Comparison of ENCODE assay signal across 18 cellular contexts in the genomic region with DNA sequence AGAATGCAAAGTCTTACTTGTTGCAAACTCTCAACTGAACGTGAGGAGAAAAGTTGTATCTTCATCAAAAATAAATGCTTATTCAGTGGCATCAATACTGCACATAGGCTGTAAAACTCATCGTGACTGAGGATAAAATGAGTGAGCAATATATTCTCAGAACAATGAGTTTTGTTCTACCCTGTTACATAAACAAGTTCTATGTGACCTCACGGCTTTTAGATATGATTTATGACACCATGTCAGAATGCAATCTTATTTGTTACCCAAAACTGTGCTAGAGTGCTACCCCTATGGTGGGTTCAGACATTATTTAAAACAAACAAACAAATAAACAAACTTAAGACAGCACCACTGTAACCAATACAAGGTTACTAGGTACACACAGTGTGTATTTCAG. TPM values are rescaled to one million over a fixed set of nuclear protein-coding genes. Genes with fewer than 3 reads are reported as not detected.
DNase-seq lines count a peak whose midpoint lies in the region; ATAC-seq and TF ChIP-seq lines count a peak whose summit lies in the region.
"Had no signal": no experiment of that assay in that cellular context is flagged by ENCODE, and none has a peak within 500 bp of the region (broad histone marks: within the 10 kb centered on the region; RNA-seq: fewer than 3 reads in every experiment).

No MANE protein-coding gene starts in this region.

- in situ Hi-C loops in HAP-1 (cut with MboI; ENCODE audit: low sequenced_read_pairs) = no loop called here

- H3K4me3 ChIP-seq in RWPE2 (ENCODE audit: severe bottlenecking) (no peak overlapping the region), smooth muscle cell (no peak overlapping the region), HAP-1 (no peak overlapping the region)
- H3K4me3 ChIP-seq: sigmoid colon, transverse colon had no signal

- H3K4me2 ChIP-seq in smooth muscle cell = no peak overlapping the region

- peak overlapping the region; percentile 96 for H3K27ac Mint-ChIP-seq in activated CD8-positive, alpha-beta T cell treated with anti-CD3 and anti-CD28 coated beads for 36 hours
- no peak overlapping the region for H3K27ac Mint-ChIP-seq in activated CD8-positive, alpha-beta T cell treated with anti-CD3 and anti-CD28 coated beads, Interleukin-2, amount 10 ng/mL, durations not matched to agents 7 days and 5 days
- peak overlapping the region; percentile 72 to 97 for H3K27ac Mint-ChIP-seq in effector memory CD8-positive, alpha-beta T cell

- H3K4me1 ChIP-seq in RWPE2 (ENCODE audit: insufficient read depth, poor library complexity, severe bottlenecking) (peaks cover 19% of the 10 kb centered on the region), smooth muscle cell (ENCODE audit: low read depth) (no peaks in the 10 kb centered on the region), HAP-1 (no peaks in the 10 kb centered on the region)

- POLR2A ChIA-PET in activated CD8-positive, alpha-beta T cell treated with anti-CD3 and anti-CD28 coated beads for 36 hours (lab: Charles Lee) = interaction anchor here (0.9 to 3.5 kb wide), 3 partner anchors 11 to 55 kb away, joined by 3 to 14 read pairs (median 3); no protein-coding TSS in a partner anchor
- POLR2A ChIA-PET in activated CD8-positive, alpha-beta T cell treated with anti-CD3 and anti-CD28 coated beads, Interleukin-2, amount 10 ng/mL, durations not matched to agents 7 days and 5 days (lab: Charles Lee) = no interaction called here
- POLR2A ChIA-PET in GM10248 (lab: Yijun Ruan, JAX) = no interaction called here

- no peak overlapping the region for H3K4me3 Mint-ChIP-seq in activated CD8-positive, alpha-beta T cell treated with anti-CD3 and anti-CD28 coated beads for 36 hours
- H3K4me3 Mint-ChIP-seq in activated CD8-positive, alpha-beta T cell treated with anti-CD3 and anti-CD28 coated beads, Interleukin-2, amount 10 ng/mL, durations not matched to agents 7 days and 5 days = no peak overlapping the region
- H3K4me3 Mint-ChIP-seq in effector memory CD8-positive, alpha-beta T cell = no peak overlapping the region

- CTCF ChIA-PET in activated CD8-positive, alpha-beta T cell treated with anti-CD3 and anti-CD28 coated beads for 36 hours (lab: Charles Lee) = interaction anchor here (1.4 kb wide), 1 partner anchor 9 kb away, joined by 4 read pairs; no protein-coding TSS in a partner anchor
- CTCF ChIA-PET in activated CD8-positive, alpha-beta T cell treated with anti-CD3 and anti-CD28 coated beads, Interleukin-2, amount 10 ng/mL, durations not matched to agents 7 days and 5 days (lab: Charles Lee) = no interaction called here
- CTCF ChIA-PET in GM10248 (lab: Yijun Ruan, JAX) = interaction anchor here (0.9 kb wide), 1 partner anchor 20 kb away, joined by 4 read pairs; no protein-coding TSS in a partner anchor

- H3K9me3 ChIP-seq in RWPE2 (ENCODE audit: severe bottlenecking) = no peaks in the 10 kb centered on the region
- no peaks in the 10 kb centered on the region for H3K9me3 ChIP-seq in smooth muscle cell (replicated peaks; ENCODE audit: low read depth)
- no peaks in the 10 kb centered on the region; the same call in 1 of the 2 replicates for H3K9me3 ChIP-seq in HAP-1
- H3K9me3 ChIP-seq: sigmoid colon, transverse colon had no signal

- H3K27ac ChIP-seq in RWPE2 (ENCODE audit: poor library complexity, severe bottlenecking) (peak overlapping the region; percentile 69), smooth muscle cell (ENCODE audit: low read depth) (peak overlapping the region; percentile 44)

- peaks cover 47% of the 10 kb centered on the region for H3K79me2 ChIP-seq in smooth muscle cell (ENCODE audit: low read depth)

- no peak overlapping the region for H3K9ac ChIP-seq in smooth muscle cell (ENCODE audit: low read depth)

- H3K27me3 ChIP-seq in RWPE2 (ENCODE audit: insufficient read depth, poor library complexity, severe bottlenecking) (no peaks in the 10 kb centered on the region), smooth muscle cell (ENCODE audit: low read depth) (no peaks in the 10 kb centered on the region), HAP-1 (ENCODE audit: low read depth) (no peaks in the 10 kb centered on the region)
- H3K27me3 ChIP-seq: sigmoid colon, transverse colon had no signal

- TF ChIP-seq CTCF in activated CD8-positive, alpha-beta T cell treated with anti-CD3 and anti-CD28 coated beads for 36 hours (IDR thresholded peaks at IDR 0.05) = no peak
- no peak for TF ChIP-seq CTCF in RWPE2 (IDR thresholded peaks at IDR 0.05; ENCODE audit: poor library complexity, severe bottlenecking)
- no peak for TF ChIP-seq CTCF in smooth muscle cell (IDR thresholded peaks at IDR 0.05; ENCODE audit: borderline replicate concordance, insufficient read depth, poor library complexity, severe bottlenecking)
- no peak for TF ChIP-seq CTCF in GM10248 (IDR thresholded peaks at IDR 0.05; ENCODE audit: control extremely low read depth, extremely low read depth, low read depth, missing control alignments)

- no peak for ATAC-seq in activated CD8-positive, alpha-beta T cell treated with anti-CD3 and anti-CD28 coated beads for 36 hours
- no peak for ATAC-seq in activated CD8-positive, alpha-beta T cell treated with anti-CD3 and anti-CD28 coated beads, Interleukin-2, amount 10 ng/mL, durations not matched to agents 7 days and 5 days
- ATAC-seq in RWPE2 (ENCODE audit: low read depth) = no peak
- ATAC-seq in effector memory CD8-positive, alpha-beta T cell (replicated peaks) = no peak
- ATAC-seq in HG03097 (IDR thresholded peaks at IDR 0.05; ENCODE audit: low FRiP score, unreplicated experiment) = no peak
- ATAC-seq: SK-N-SH treated with all-trans-retinoic acid at 6 μM for 48 hours had no signal

- H3K36me3 Mint-ChIP-seq in activated CD8-positive, alpha-beta T cell treated with anti-CD3 and anti-CD28 coated beads for 36 hours (ENCODE audit: low read depth) = peaks cover 41% of the 10 kb centered on the region
- peaks cover 29% of the 10 kb centered on the region for H3K36me3 Mint-ChIP-seq in activated CD8-positive, alpha-beta T cell treated with anti-CD3 and anti-CD28 coated beads, Interleukin-2, amount 10 ng/mL, durations not matched to agents 7 days and 5 days (ENCODE audit: low read depth)
- H3K36me3 Mint-ChIP-seq in effector memory CD8-positive, alpha-beta T cell (ENCODE audit: insufficient read depth) = peaks cover 44% of the 10 kb centered on the region

- peaks cover 7% of the 10 kb centered on the region for H3K9me3 Mint-ChIP-seq in activated CD8-positive, alpha-beta T cell treated with anti-CD3 and anti-CD28 coated beads for 36 hours
- H3K9me3 Mint-ChIP-seq in activated CD8-positive, alpha-beta T cell treated with anti-CD3 and anti-CD28 coated beads, Interleukin-2, amount 10 ng/mL, durations not matched to agents 7 days and 5 days (ENCODE audit: insufficient read depth) = no peaks in the 10 kb centered on the region
- no peaks in the 10 kb centered on the region for H3K9me3 Mint-ChIP-seq in effector memory CD8-positive, alpha-beta T cell

- H2AFZ ChIP-seq in smooth muscle cell (ENCODE audit: low read depth) = no peak overlapping the region

- no peaks in the 10 kb centered on the region for H3K27me3 Mint-ChIP-seq in activated CD8-positive, alpha-beta T cell treated with anti-CD3 and anti-CD28 coated beads for 36 hours
- no peaks in the 10 kb centered on the region for H3K27me3 Mint-ChIP-seq in activated CD8-positive, alpha-beta T cell treated with anti-CD3 and anti-CD28 coated beads, Interleukin-2, amount 10 ng/mL, durations not matched to agents 7 days and 5 days (ENCODE audit: low read depth)
- H3K27me3 Mint-ChIP-seq in effector memory CD8-positive, alpha-beta T cell = no peaks in the 10 kb centered on the region

- DNase-seq in activated CD8-positive, alpha-beta T cell treated with anti-CD3 and anti-CD28 coated beads for 36 hours = no peak
- DNase-seq in activated CD8-positive, alpha-beta T cell treated with anti-CD3 and anti-CD28 coated beads, Interleukin-2, amount 10 ng/mL, durations not matched to agents 7 days and 5 days = no peak
- DNase-seq in RWPE2 (ENCODE audit: low spot score) (no peak), smooth muscle cell (lab: John Stamatoyannopoulos, UW; ENCODE audit: unreplicated experiment) (no peak), GM10248 (ENCODE audit: extremely low spot score) (no peak), HAP-1 (ENCODE audit: low spot score in 2 of 2) (no peak)
- no peak for DNase-seq in effector memory CD8-positive, alpha-beta T cell
- DNase-seq: activated CD8-positive, alpha-beta memory T cell treated with anti-CD3 and anti-CD28 coated beads, Interleukin-2, amount 50 U/mL, for 48 hours; COR-L47; H7; IMR-90; MV-4-11; occipital lobe; sigmoid colon; stimulated activated CD4-positive, alpha-beta T cell treated with anti-CD3 and anti-CD28 coated beads, Interleukin-4, amount 100 ng/mL, for 4 hours; transverse colon had no signal

- H3F3A ChIP-seq in smooth muscle cell (ENCODE audit: low read depth) = no peaks in the 10 kb centered on the region

- no peaks in the 10 kb centered on the region for H3K36me3 ChIP-seq in RWPE2 (ENCODE audit: low read depth)
- no peaks in the 10 kb centered on the region for H3K36me3 ChIP-seq in smooth muscle cell (ENCODE audit: low read depth)
- no peaks in the 10 kb centered on the region for H3K36me3 ChIP-seq in HAP-1 (replicated peaks)
- H3K36me3 ChIP-seq: sigmoid colon, transverse colon had no signal

- intact Hi-C loops in activated CD8-positive, alpha-beta T cell treated with anti-CD3 and anti-CD28 coated beads for 36 hours (cut with micrococcal nuclease) = loop anchor here (5.0 kb wide), 1 partner anchor 51 kb away; no protein-coding TSS in a partner anchor

- 80% methylated on average over 3 of the region's 3 CpGs for WGBS in smooth muscle cell (ENCODE audit: low lambda C conversion rate)

- peaks cover 81% of the 10 kb centered on the region for H4K20me1 ChIP-seq in smooth muscle cell (ENCODE audit: low read depth)

- H3K4me1 Mint-ChIP-seq in activated CD8-positive, alpha-beta T cell treated with anti-CD3 and anti-CD28 coated beads for 36 hours (ENCODE audit: low read depth) = peaks cover 91% of the 10 kb centered on the region
- H3K4me1 Mint-ChIP-seq in activated CD8-positive, alpha-beta T cell treated with anti-CD3 and anti-CD28 coated beads, Interleukin-2, amount 10 ng/mL, durations not matched to agents 7 days and 5 days (ENCODE audit: low read depth) = peaks cover 77% of the 10 kb centered on the region
- H3K4me1 Mint-ChIP-seq in effector memory CD8-positive, alpha-beta T cell (ENCODE audit: low read depth in 2 of 2) = peaks cover 60 to 78% of the 10 kb centered on the region in 2 donors

RNA-seq across cellular contexts. Expression of gene FOXO1, which starts 55.4 kb away (rescaled TPM):
- total RNA-seq in activated CD8-positive, alpha-beta T cell treated with anti-CD3 and anti-CD28 coated beads for 36 hours = 10 to 100 TPM; 30.6 to 30.8 TPM
- total RNA-seq in activated CD8-positive, alpha-beta T cell treated with anti-CD3 and anti-CD28 coated beads, Interleukin-2, amount 10 ng/mL, durations not matched to agents 7 days and 5 days = 10 to 100 TPM; 23.1 to 24.0 TPM
- 19.9 and 20.1 TPM in 2 replicates for total RNA-seq in smooth muscle cell
- polyA plus RNA-seq in smooth muscle cell = 17.0 and 17.7 TPM in 2 replicates
